8 cellular contexts compared by ENCODE assay signal in genomic region chr2:233853883-233854240, GRCh38. TPM values are rescaled to one million over a fixed set of nuclear protein-coding genes. Genes with fewer than 3 reads are reported as not detected.
DNase-seq lines count a peak whose midpoint lies in the region; ATAC-seq, FAIRE-seq and TF ChIP-seq lines count a peak whose summit lies in the region.

No MANE protein-coding gene starts in this region.

- peaks cover 54% of the 10 kb centered on the region for H3K79me2 ChIP-seq in GM23248 (ENCODE audit: insufficient read depth)

- 0 out of 2 replicates have a peak overlapping the region, but pooled peaks have one; percentile 1 for H3K27ac ChIP-seq in GM23248
- H3K27ac ChIP-seq in Peyer's patch, result peak overlapping the region in 2 of 4 donors; percentile 47 to 56

- TF ChIP-seq CTCF in Peyer's patch (IDR thresholded peaks at IDR 0.05) (no peak), fibroblast of mammary gland (conservative IDR thresholded peaks at IDR 0.05; ENCODE audit: control insufficient read depth, insufficient read depth, low read depth, low read length) (no peak)

- TF ChIP-seq POLR2A in Peyer's patch (IDR thresholded peaks at IDR 0.05), result no peak
- TF ChIP-seq POLR2A in GM12892 (IDR thresholded peaks at IDR 0.05; ENCODE audit: low read depth, low read length), result no peak

- no peaks in the 10 kb centered on the region for H3K9me2 ChIP-seq in GM23248 (ENCODE audit: insufficient read depth)

- 0% methylated on average over 4 to 24 of the region's 25 CpGs for WGBS in GM23248 (ENCODE audit: low coverage in 1 of 2, low lambda C conversion rate in 2 of 2, missing lambda C conversion rate in 2 of 2), 2 experiments

- in situ Hi-C loops in GM23248 (cut with MboI), result no loop called here

- peak overlapping the region; percentile 60 for H3K4me2 ChIP-seq in GM23248 (ENCODE audit: unreplicated experiment)

- peak overlapping the region; percentile 97 for H2AFZ ChIP-seq in GM23248

- peaks cover 5% of the 10 kb centered on the region; the same call in 1 of the 2 replicates for H3F3A ChIP-seq in GM23248 (ENCODE audit: insufficient read depth)

- H3K9ac ChIP-seq in GM23248, result peak overlapping the region; percentile 80

- H3K27me3 ChIP-seq in GM23248 (replicated peaks; ENCODE audit: insufficient read depth), result no peaks in the 10 kb centered on the region
- no peaks in the 10 kb centered on the region for H3K27me3 ChIP-seq in Peyer's patch

- DNase-seq in GM23248, result no peak
- DNase-seq in Peyer's patch, result no peak
- DNase-seq in fibroblast of mammary gland (ENCODE audit: low read depth), result no peak
- DNase-seq in skeletal muscle cell (ENCODE audit: low read depth), result no peak
- DNase-seq in GM12892 (ENCODE audit: insufficient read length), result no peak
- no peak for DNase-seq in NCI-H345 treated with DMSO at 0.1 percent for 48 hours (lab: John Stamatoyannopoulos, UW; ENCODE audit: unreplicated experiment)

- H3K9me3 ChIP-seq in GM23248 (ENCODE audit: low read depth) (no peaks in the 10 kb centered on the region), Peyer's patch (no peaks in the 10 kb centered on the region)

- H4K20me1 ChIP-seq in GM23248 (ENCODE audit: insufficient read depth), result no peaks in the 10 kb centered on the region

- ATAC-seq in HG03442 (IDR thresholded peaks at IDR 0.05; ENCODE audit: unreplicated experiment), result no peak
- no peak for ATAC-seq in GM21381 (IDR thresholded peaks at IDR 0.05; ENCODE audit: unreplicated experiment)

- H3K36me3 ChIP-seq in GM23248 (ENCODE audit: low read depth) (no peaks in the 10 kb centered on the region), Peyer's patch (no peaks in the 10 kb centered on the region)

- H3K4me3 ChIP-seq in GM23248 (peak overlapping the region; percentile 95), Peyer's patch (peak overlapping the region; percentile 49 to 82 (median 68)), fibroblast of mammary gland (ENCODE audit: control insufficient read depth, low read depth, low read length) (peak overlapping the region; percentile 88), skeletal muscle cell (ENCODE audit: low read depth, low read length) (peak overlapping the region; percentile 97)

- H3K4me1 ChIP-seq in GM23248 (ENCODE audit: insufficient read depth) (peaks cover 12% of the 10 kb centered on the region; the same call in 1 of the 2 replicates), Peyer's patch (peaks cover 0 to 11% (median 4%) of the 10 kb centered on the region in 4 donors)

- FAIRE-seq in GM12892 (lab: Jason Lieb, UNC), result no peak

RNA-seq across cellular contexts. Expression of gene HJURP, which starts 0.5 kb away (rescaled TPM):
- total RNA-seq in GM23248 (2014; rRNA removed; shearing (Covaris generic)), result 10.9 and 13.2 TPM in 2 replicates
- polyA plus RNA-seq in GM23248 (2016; fragmentation: Nextera tagmentation; extraction: Ambion mirVana), result 13.5 and 13.9 TPM in 2 replicates
- 10 to 100 TPM in 1 of 4 donors, 1 to 10 TPM in 3; 2.1 to 10.7 (median 6.1) TPM for total RNA-seq in Peyer's patch
- 16.5 TPM for polyA plus RNA-seq in GM12892 (2012; ENCODE audit: missing spikeins)
